ENCODE assay signal across 8 cellular contexts in genomic region chr19:16714702-16715294, GRCh38. TPM values are rescaled to one million over a fixed set of nuclear protein-coding genes. Genes with fewer than 3 reads are reported as not detected.
DNase-seq lines count a peak whose midpoint lies in the region; ATAC-seq, FAIRE-seq and TF ChIP-seq lines count a peak whose summit lies in the region.

No MANE protein-coding gene starts in this region.

- in situ Hi-C loops in GM12878 (cut with MboI) = no loop called here

- BruUV-seq in GM12878 (replicated peaks; lab: Mats Ljungman, UMichigan) = no TSS peak

- TF ChIP-seq POLR2A in GM12878 (IDR thresholded peaks at IDR 0.05; ENCODE audit: low read depth, low read length) = no peak

- SMC1A ChIA-PET in GM12878 (lab: Charles Lee; ENCODE audit: uncharacterized antibody, unreplicated experiment) = interaction anchor here (0.6 to 2.5 kb wide), 13 partner anchors 9 to 903 kb away, joined by 3 to 14 read pairs (median 3); partner anchors contain the start of gene ANKLE1

- POLR2A ChIA-PET in T-cell (lab: Charles Lee) (no interaction called here), GM12878 (lab: Charles Lee) (interaction anchor here (0.5 to 0.7 kb wide), 2 partner anchors 34 to 170 kb away, joined by 3 read pairs; no protein-coding TSS in a partner anchor)

- peaks cover 0 to 6% (median 3%) of the 10 kb centered on the region in 3 donors for H3K4me1 Mint-ChIP-seq in T-cell
- peaks cover 9 to 12% of the 10 kb centered on the region in 2 donors for H3K4me1 Mint-ChIP-seq in immature natural killer cell

- TF ChIP-seq RAD21 in GM12878 (IDR thresholded peaks at IDR 0.05; ENCODE audit: insufficient read depth, low read depth, low read length) = peak; percentile 91

- DNase-seq in ELR (ENCODE audit: low read depth) (peak; percentile 45), LoVo (ENCODE audit: low spot score) (peak; percentile 29), T-cell (peak in 27 of 34 experiments; percentile 5 to 38 (median 21)), GM12878 (ENCODE audit: low read depth, low spot score) (peak; percentile 20), immature natural killer cell (peak; percentile 31 to 40 (median 38))
- peak; percentile 33 to 63 for DNase-seq in stimulated activated CD4-positive, alpha-beta T cell treated with anti-CD3 and anti-CD28 coated beads, Interleukin-2, amount 100 ng/mL, for 24 hours

- H3K36me3 Mint-ChIP-seq in T-cell (no peaks in the 10 kb centered on the region), immature natural killer cell (no peaks in the 10 kb centered on the region)

- H3K27me3 Mint-ChIP-seq in T-cell = peaks cover 7 to 9% of the 10 kb centered on the region in 2 donors
- H3K27me3 Mint-ChIP-seq in immature natural killer cell (ENCODE audit: low read depth in 3 of 3) = peaks cover 0 to 7% (median 0%) of the 10 kb centered on the region in 3 donors

- ATAC-seq in T-cell (replicated peaks in 1 of 4) = no peak
- ATAC-seq in GM12878 = peak; percentile 42
- no peak for ATAC-seq in GM19463 (IDR thresholded peaks at IDR 0.05; ENCODE audit: unreplicated experiment)
- no peak for ATAC-seq in GM21423 (IDR thresholded peaks at IDR 0.05; ENCODE audit: unreplicated experiment)

- no peaks in the 10 kb centered on the region for H3K9me3 ChIP-seq in GM12878 (replicated peaks; ENCODE audit: control insufficient read depth, insufficient read depth, low read length)

- H3K27me3 ChIP-seq in GM12878 (replicated peaks in 1 of 2; ENCODE audit: control insufficient read depth in 2 of 2, insufficient read depth in 2 of 2, low read length in 1 of 2) = no peaks in the 10 kb centered on the region

- CTCF ChIA-PET in T-cell (lab: Charles Lee) = interaction anchor here (0.7 kb wide), 2 partner anchors 14 to 716 kb away, joined by 3 to 7 read pairs; no protein-coding TSS in a partner anchor
- CTCF ChIA-PET in GM12878 (lab: Yijun Ruan, JAX) = interaction anchor here (0.6 to 2.8 kb wide), 35 partner anchors 9 to 656 kb away, joined by 3 to 17 read pairs (median 4); partner anchors contain the start of genes SMIM7, TMEM38A and USE1

- no peaks in the 10 kb centered on the region for H3K9me3 Mint-ChIP-seq in T-cell
- H3K9me3 Mint-ChIP-seq in immature natural killer cell = no peaks in the 10 kb centered on the region

- no peaks in the 10 kb centered on the region for H3K36me3 ChIP-seq in GM12878 (ENCODE audit: control insufficient read depth in 2 of 2, insufficient read depth in 2 of 2, low read length in 1 of 2)

- no peaks in the 10 kb centered on the region for H3K79me2 ChIP-seq in GM12878 (ENCODE audit: control insufficient read depth, insufficient read depth, low read length)

- FAIRE-seq in GM12878 (lab: Jason Lieb, UNC) = no peak

- H3K27ac ChIP-seq in GM12878 (ENCODE audit: control insufficient read depth, insufficient read depth) = no peak overlapping the region

- intact Hi-C loops in GM12878 (cut with micrococcal nuclease; ENCODE audit: unreplicated experiment) = loop anchor here (2.0 to 10.0 kb wide), 4 partner anchors 120 to 338 kb away; no protein-coding TSS in a partner anchor

- TF ChIP-seq CTCF in GM12878 (IDR thresholded peaks at IDR 0.05 in 2 of 3, conservative IDR thresholded peaks at IDR 0.05 in 1 of 3; ENCODE audit: control insufficient read depth in 2 of 3, extremely low read depth in 1 of 3, insufficient read depth in 1 of 3, low read depth in 3 of 3, low read length in 3 of 3) = peak; percentile 84 to 91 (median 86)

- H3K27ac Mint-ChIP-seq in T-cell = peak overlapping the region in 1 of 2 donors; percentile 55
- peak overlapping the region in 1 of 6 donors; percentile 5 for H3K27ac Mint-ChIP-seq in immature natural killer cell

- no peak overlapping the region for H3K4me3 Mint-ChIP-seq in T-cell
- H3K4me3 Mint-ChIP-seq in immature natural killer cell = no peak overlapping the region

- 20% methylated on average over 14 of the region's 14 CpGs for WGBS in GM12878 (ENCODE audit: insufficient coverage, insufficient replicate concordance, low lambda C conversion rate, missing lambda C conversion rate)

- no peak overlapping the region for H3K4me2 ChIP-seq in GM12878 (ENCODE audit: control insufficient read depth, insufficient read depth)

- H2AFZ ChIP-seq in GM12878 (ENCODE audit: control insufficient read depth, low read depth, low read length) = peak overlapping the region; percentile 64

- H3K4me3 ChIP-seq in GM12878 = no peak overlapping the region

- no peak for TF ChIP-seq EP300 in GM12878 (IDR thresholded peaks at IDR 0.05; ENCODE audit: borderline replicate concordance in 1 of 2, control insufficient read depth in 1 of 2, low read depth in 2 of 2, low read length in 2 of 2)

- RAD21 ChIA-PET in GM12878 (lab: Charles Lee; ENCODE audit: unreplicated experiment) = interaction anchor here (0.7 to 1.7 kb wide), 14 partner anchors 11 to 569 kb away, joined by 3 to 8 read pairs (median 4); partner anchors contain the start of genes BABAM1 and TMEM38A

- no peak overlapping the region for H3K9ac ChIP-seq in GM12878 (ENCODE audit: control insufficient read depth, insufficient read depth, low read length)

- no peaks in the 10 kb centered on the region for H4K20me1 ChIP-seq in GM12878 (ENCODE audit: control insufficient read depth, insufficient read depth)

- peaks cover 18% of the 10 kb centered on the region for H3K4me1 ChIP-seq in GM12878 (ENCODE audit: control insufficient read depth, insufficient read depth, low read length)

TF ChIP-seq in GM12878, 131 proteins besides CTCF, POLR2A, EP300 and RAD21 (continues in another document):
- TF ChIP-seq ZNF384 (IDR thresholded peaks at IDR 0.05; ENCODE audit: borderline replicate concordance, low read depth, low read length) (0 out of 2 replicates have a peak, but pooled peaks have one; percentile 14), SMARCA5 (IDR thresholded peaks at IDR 0.05) (peak; percentile 66; the same call in 1 of the 2 replicates), IKZF1 (conservative IDR thresholded peaks at IDR 0.05) (0 out of 2 replicates have a peak, but pooled peaks have one; percentile 26)

RNA-seq across cellular contexts. Expression of gene NWD1, which starts 4.8 kb away (rescaled TPM):
- total RNA-seq in T-cell (under 1 TPM in 1 of 5 donors, not detected in 4; 0.03 TPM), GM12878 (2014; rRNA removed) (under 0.01 and 0.05 TPM in 2 replicates), GM12878 (2014; rRNA removed; fragmentation: Illumina TruSeq; extraction: Trizol) (under 0.01 and 0.05 TPM in 2 replicates), GM12878 (2021) (0.05 and 0.10 TPM in 2 replicates)
- 0.33 and 0.42 TPM in 2 replicates for total RNA-seq in GM12878 (2013; cell fraction: nucleolus; rRNA removed)
- polyA plus RNA-seq in GM12878 (2011; ENCODE audit: low read depth) = 0.04 TPM
- polyA plus RNA-seq in GM12878 (2011; rRNA removed) (0.07 and 0.08 TPM in 2 replicates), GM12878 (2014; fragmentation: Illumina TruSeq; extraction: Trizol) (0.01 TPM in 1 of 2 replicates, not detected in the other), GM12878 (2014; fragmentation: Nextera tagmentation; extraction: Ambion mirVana) (under 1 TPM in 1 of 2 experiments, not detected in 1; under 0.01 TPM), GM12878 (2014; rRNA removed) (0.03 and 0.09 TPM in 2 replicates), GM12878 (2016; fragmentation: Nextera tagmentation; extraction: Ambion mirVana) (not detected), immature natural killer cell (not detected)
- polyA plus RNA-seq in GM12878 (2011; cell fraction: cytosol; rRNA removed) = 0.12 and 0.13 TPM in 2 replicates
- polyA plus RNA-seq in GM12878 (2011; cell fraction: nucleus; rRNA removed) = 0.09 and 0.10 TPM in 2 replicates
- polyA plus RNA-seq in GM12878 (2012) = 0.04 TPM in 1 of 2 replicates, not detected in the other
- polyA minus RNA-seq in GM12878 (2011; rRNA and poly(A)+ RNA removed) = 0.21 TPM in 1 of 2 replicates, not detected in the other
- polyA minus RNA-seq in GM12878 (2011; cell fraction: cytosol; rRNA and poly(A)+ RNA removed) = 0.21 TPM in 1 of 2 replicates, not detected in the other
- polyA minus RNA-seq in GM12878 (2011; cell fraction: nucleus; rRNA and poly(A)+ RNA removed) = 0.12 and 0.19 TPM in 2 replicates

RNA-seq across cellular contexts. Expression of gene TMEM38A, which starts 53.9 kb away (rescaled TPM):
- 1 to 10 TPM in 2 of 5 donors, under 1 TPM in 3; 0.45 to 2.0 (median 0.77) TPM for total RNA-seq in T-cell
- total RNA-seq in GM12878 (2013; cell fraction: nucleolus; rRNA removed) = 32.5 and 33.0 TPM in 2 replicates
- total RNA-seq in GM12878 (2014; rRNA removed) = 18.0 and 19.1 TPM in 2 replicates
- total RNA-seq in GM12878 (2014; rRNA removed; fragmentation: Illumina TruSeq; extraction: Trizol) = 11.9 TPM in 2 replicates
- 14.5 and 17.2 TPM in 2 replicates for total RNA-seq in GM12878 (2021)
- 13.2 TPM for polyA plus RNA-seq in GM12878 (2011; ENCODE audit: low read depth)
- 9.8 and 12.7 TPM in 2 replicates for polyA plus RNA-seq in GM12878 (2011; rRNA removed)
- 14.7 and 19.0 TPM in 2 replicates for polyA plus RNA-seq in GM12878 (2011; cell fraction: cytosol; rRNA removed)
- polyA plus RNA-seq in GM12878 (2011; cell fraction: nucleus; rRNA removed) = 11.5 and 13.6 TPM in 2 replicates
- polyA plus RNA-seq in GM12878 (2012) = 18.4 and 20.6 TPM in 2 replicates
- polyA plus RNA-seq in GM12878 (2014; fragmentation: Illumina TruSeq; extraction: Trizol) = 11.5 and 12.4 TPM in 2 replicates
- 1 to 10 TPM; 4.5 to 6.1 TPM for polyA plus RNA-seq in GM12878 (2014; fragmentation: Nextera tagmentation; extraction: Ambion mirVana)
- 17.9 and 20.4 TPM in 2 replicates for polyA plus RNA-seq in GM12878 (2014; rRNA removed)
- polyA plus RNA-seq in GM12878 (2016; fragmentation: Nextera tagmentation; extraction: Ambion mirVana) = 10 to 100 TPM; 20.2 to 22.2 TPM
- 17.8 and 20.1 TPM in 2 replicates for polyA minus RNA-seq in GM12878 (2011; rRNA and poly(A)+ RNA removed)
- polyA minus RNA-seq in GM12878 (2011; cell fraction: cytosol; rRNA and poly(A)+ RNA removed) = 4.4 and 5.7 TPM in 2 replicates
- 5.9 and 6.3 TPM in 2 replicates for polyA minus RNA-seq in GM12878 (2011; cell fraction: nucleus; rRNA and poly(A)+ RNA removed)
- 1 to 10 TPM in 2 of 3 donors, under 1 TPM in 1; 0.78 to 3.2 (median 1.5) TPM for polyA plus RNA-seq in immature natural killer cell

RNA-seq across cellular contexts. Expression of gene SMIM7, which starts 54.9 kb away (rescaled TPM):
- 10 to 100 TPM; 56.7 to 77.6 (median 73.1) TPM for total RNA-seq in T-cell
- 131 and 132 TPM in 2 replicates for total RNA-seq in GM12878 (2013; cell fraction: nucleolus; rRNA removed)
- total RNA-seq in GM12878 (2014; rRNA removed) = 49.9 and 51.3 TPM in 2 replicates
- total RNA-seq in GM12878 (2014; rRNA removed; fragmentation: Illumina TruSeq; extraction: Trizol) = 68.1 and 69.4 TPM in 2 replicates
- total RNA-seq in GM12878 (2021) = 44.6 and 45.7 TPM in 2 replicates
- 39.2 TPM for polyA plus RNA-seq in GM12878 (2011; ENCODE audit: low read depth)
- polyA plus RNA-seq in GM12878 (2011; rRNA removed) = 88.8 and 96.7 TPM in 2 replicates
- 73.5 and 81.4 TPM in 2 replicates for polyA plus RNA-seq in GM12878 (2011; cell fraction: cytosol; rRNA removed)
- polyA plus RNA-seq in GM12878 (2011; cell fraction: nucleus; rRNA removed) = 54.6 and 59.6 TPM in 2 replicates
- polyA plus RNA-seq in GM12878 (2012) = 48.8 and 52.3 TPM in 2 replicates
- 71.7 and 99.7 TPM in 2 replicates for polyA plus RNA-seq in GM12878 (2014; fragmentation: Illumina TruSeq; extraction: Trizol)
- 100 to 1,000 TPM; 157 to 170 TPM for polyA plus RNA-seq in GM12878 (2014; fragmentation: Nextera tagmentation; extraction: Ambion mirVana)
- 60.0 and 66.0 TPM in 2 replicates for polyA plus RNA-seq in GM12878 (2014; rRNA removed)
- polyA plus RNA-seq in GM12878 (2016; fragmentation: Nextera tagmentation; extraction: Ambion mirVana) = 10 to 100 TPM; 70.0 to 72.5 TPM
- polyA minus RNA-seq in GM12878 (2011; rRNA and poly(A)+ RNA removed) = 49.9 and 62.4 TPM in 2 replicates
- 15.6 and 20.6 TPM in 2 replicates for polyA minus RNA-seq in GM12878 (2011; cell fraction: cytosol; rRNA and poly(A)+ RNA removed)
- 25.5 and 47.5 TPM in 2 replicates for polyA minus RNA-seq in GM12878 (2011; cell fraction: nucleus; rRNA and poly(A)+ RNA removed)
- 10 to 100 TPM; 66.3 to 82.2 (median 67.7) TPM for polyA plus RNA-seq in immature natural killer cell

Comparison
In these comparisons a context has a peak if more than half of its experiments do, and no peak if none do; other contexts are left out.
1. RNA of gene TMEM38A, which starts 53.9 kb away (total RNA-seq): 11.9 to 33.0 TPM in GM12878; 0.45 to 2.0 TPM in T-cell; every median in the first group is over 4 times any median in the second.
2. Peak in every context shown above with its lines, with median percentiles within 50 percentile points of each other: DNase-seq.